Comparison of ENCODE assay signal across 8 cellular contexts in genomic region chr3:71444028-71444860, GRCh38.
A peak's percentile ranks its signal among the peaks of the same experiment; 100 is the strongest.
DNase-seq lines count a peak whose midpoint lies in the region; ATAC-seq, FAIRE-seq and TF ChIP-seq lines count a peak whose summit lies in the region.

No MANE protein-coding gene starts in this region.

- no peak overlapping the region for H3K18ac ChIP-seq in H1 (ENCODE audit: extremely low read depth, low read length)

- H3K23me2 ChIP-seq in H1 (ENCODE audit: low read depth, low read length) = no peaks in the 10 kb centered on the region

- no peak overlapping the region for H3K27ac ChIP-seq in H1 (ENCODE audit: low read depth, low read length)
- peak overlapping the region; percentile 39 for H3K27ac ChIP-seq in parathyroid adenoma

- H3K9me3 ChIP-seq in H1 (ENCODE audit: insufficient read depth in 2 of 2, low read depth in 1 of 2, low read length in 1 of 2) (no peaks in the 10 kb centered on the region), parathyroid adenoma (ENCODE audit: control insufficient read depth, low read length) (no peaks in the 10 kb centered on the region)

- no peaks in the 10 kb centered on the region for H3K9me3 Mint-ChIP-seq in activated CD4-positive, alpha-beta T cell treated with anti-CD3 and anti-CD28 coated beads for 36 hours (ENCODE audit: low read depth)

- POLR2A ChIA-PET in activated CD4-positive, alpha-beta T cell treated with anti-CD3 and anti-CD28 coated beads for 36 hours (lab: Charles Lee) = interaction anchor here (0.5 to 1.0 kb wide), 2 partner anchors 15 to 25 kb away, joined by 3 to 4 read pairs; no protein-coding TSS in a partner anchor
- POLR2A ChIA-PET in H1 (lab: Charles Lee; ENCODE audit: partially characterized antibody) = no interaction called here

- H3K36me3 ChIP-seq in H1 (ENCODE audit: control insufficient read depth in 2 of 4, insufficient read depth in 4 of 4, low read length in 3 of 4) (no peaks in the 10 kb centered on the region), parathyroid adenoma (ENCODE audit: control insufficient read depth, insufficient read depth, low read length) (no peaks in the 10 kb centered on the region)

- no peak overlapping the region for H3K9ac ChIP-seq in H1 (replicated peaks in 1 of 4; ENCODE audit: extremely low read depth in 1 of 4, low read depth in 3 of 4, low read length in 3 of 4)
- no peak overlapping the region for H3K9ac ChIP-seq in parathyroid adenoma

- 0 out of 2 replicates have a peak overlapping the region, but pooled peaks have one; percentile 48 for H4K8ac ChIP-seq in H1 (ENCODE audit: extremely low read depth, insufficient read depth, low read length)

- peak overlapping the region; percentile 96 for H3K27ac Mint-ChIP-seq in activated CD4-positive, alpha-beta T cell treated with anti-CD3 and anti-CD28 coated beads for 36 hours

- CTCF ChIA-PET in activated CD4-positive, alpha-beta T cell treated with anti-CD3 and anti-CD28 coated beads for 36 hours (lab: Charles Lee) = interaction anchor here (0.6 to 3.1 kb wide), 10 partner anchors 8 to 137 kb away, joined by 3 to 12 read pairs (median 4); no protein-coding TSS in a partner anchor
- CTCF ChIA-PET in H1 (lab: Charles Lee; ENCODE audit: partially characterized antibody) = interaction anchor here (0.7 kb wide), 1 partner anchor 11 kb away, joined by 3 read pairs; no protein-coding TSS in a partner anchor

- H3K79me1 ChIP-seq in H1 (ENCODE audit: low read depth, low read length) = 0 out of 2 replicates have a peak, but pooled peaks cover 4% of the 10 kb centered on the region

- H3K4me3 ChIP-seq in H1 (ENCODE audit: extremely low read depth in 1 of 4, insufficient read depth in 2 of 4, low read depth in 3 of 4, low read length in 4 of 4) (no peak overlapping the region), parathyroid adenoma (ENCODE audit: low read depth, low read length) (peak overlapping the region; percentile 0)

- ATAC-seq in GM21528 (IDR thresholded peaks at IDR 0.05; ENCODE audit: low FRiP score, unreplicated experiment) = peak; percentile 95
- peak; percentile 59 for ATAC-seq in activated CD4-positive, alpha-beta T cell treated with anti-CD3 and anti-CD28 coated beads for 36 hours

- peak; percentile 72 for DNase-seq in EL
- peak; percentile 29 for DNase-seq in HTR-8/SVneo (ENCODE audit: insufficient read length, low spot score)
- peak; percentile 76 for DNase-seq in activated CD4-positive, alpha-beta T cell treated with anti-CD3 and anti-CD28 coated beads for 36 hours
- DNase-seq in H1 (ENCODE audit: low read depth in 1 of 2, low spot score in 2 of 2) = no peak
- no peak for DNase-seq in NCI-H128 (lab: John Stamatoyannopoulos, UW; ENCODE audit: unreplicated experiment)
- DNase-seq in NCI-H82 (lab: John Stamatoyannopoulos, UW) = no peak

- H3K4me2 ChIP-seq in H1 (ENCODE audit: insufficient read depth in 1 of 2, low read depth in 2 of 2, low read length in 2 of 2) = no peak overlapping the region
- no peak overlapping the region for H3K4me2 ChIP-seq in parathyroid adenoma (ENCODE audit: low read length)

- H3K27me3 ChIP-seq in H1 (replicated peaks in 1 of 4; ENCODE audit: control insufficient read depth in 3 of 4, extremely low read depth in 1 of 4, insufficient read depth in 3 of 4, low read length in 3 of 4) (no peaks in the 10 kb centered on the region), parathyroid adenoma (ENCODE audit: control insufficient read depth, insufficient read depth, low read length) (no peaks in the 10 kb centered on the region)

- peak overlapping the region; percentile 57 for H3K4me3 Mint-ChIP-seq in activated CD4-positive, alpha-beta T cell treated with anti-CD3 and anti-CD28 coated beads for 36 hours

- H3K56ac ChIP-seq in H1 (replicated peaks; ENCODE audit: insufficient read length, low read depth, low read length) = no peak overlapping the region

- no peak for TF ChIP-seq POLR2A in H1 (IDR thresholded peaks at IDR 0.05; ENCODE audit: control extremely low read depth in 1 of 2, low read depth in 2 of 2, low read length in 2 of 2)

- H4K91ac ChIP-seq in H1 (replicated peaks; ENCODE audit: insufficient read length, low read length) = no peak overlapping the region

- TF ChIP-seq EP300 in H1 (IDR thresholded peaks at IDR 0.05; ENCODE audit: borderline replicate concordance in 1 of 2, low read depth in 2 of 2, low read length in 2 of 2) = no peak

- no peak overlapping the region for H4K5ac ChIP-seq in H1 (ENCODE audit: insufficient read length, low read depth, low read length)

- H2AFZ ChIP-seq in H1 (ENCODE audit: low read length) = no peak overlapping the region
- no peak overlapping the region for H2AFZ ChIP-seq in parathyroid adenoma

- no peak overlapping the region for H3K23ac ChIP-seq in H1 (ENCODE audit: insufficient read length)

- H3K36me3 Mint-ChIP-seq in activated CD4-positive, alpha-beta T cell treated with anti-CD3 and anti-CD28 coated beads for 36 hours (ENCODE audit: low read depth) = peaks cover 10% of the 10 kb centered on the region

- WGBS in H1 (ENCODE audit: extremely low coverage in 1 of 2, insufficient coverage in 1 of 2, insufficient read length in 1 of 2, insufficient replicate concordance in 2 of 2, low coverage in 1 of 2, low lambda C conversion rate in 2 of 2, missing lambda C conversion rate in 1 of 2), 2 experiments = 90% methylated on average over 17 of the region's 17 CpGs; no CpG with 5 or more reads in 1 of the 2 experiments

- no peak for TF ChIP-seq CTCF in H1 (IDR thresholded peaks at IDR 0.05; ENCODE audit: control extremely low read depth in 1 of 3, insufficient read depth in 1 of 3, low read depth in 1 of 3, low read length in 3 of 3)
- TF ChIP-seq CTCF in parathyroid adenoma (IDR thresholded peaks at IDR 0.05) = no peak

- H2BK5ac ChIP-seq in H1 (ENCODE audit: low read depth, low read length) = peak overlapping the region; percentile 20; the same call in 1 of the 2 replicates

- H2AK5ac ChIP-seq in H1 (ENCODE audit: low read depth, low read length) = peak overlapping the region; percentile 77

- no peak overlapping the region for H2BK120ac ChIP-seq in H1 (replicated peaks; ENCODE audit: low read depth, low read length)

- H2BK12ac ChIP-seq in H1 (ENCODE audit: low read depth, low read length) = 0 out of 2 replicates have a peak overlapping the region, but pooled peaks have one; percentile 7

- FAIRE-seq in HTR-8/SVneo (lab: Jason Lieb, UNC) (no peak), H1 (lab: Jason Lieb, UNC) (no peak)

- peaks cover 97% of the 10 kb centered on the region for H3K4me1 Mint-ChIP-seq in activated CD4-positive, alpha-beta T cell treated with anti-CD3 and anti-CD28 coated beads for 36 hours

- no peak overlapping the region for H3K4ac ChIP-seq in H1 (replicated peaks; ENCODE audit: insufficient read length, low read depth, low read length)

- H3K79me2 ChIP-seq in H1 (ENCODE audit: control insufficient read depth in 1 of 2, insufficient read depth in 2 of 2, low read length in 2 of 2) (no peaks in the 10 kb centered on the region), parathyroid adenoma (peaks cover 2% of the 10 kb centered on the region)

- no peaks in the 10 kb centered on the region for H4K20me1 ChIP-seq in H1 (replicated peaks in 1 of 2; ENCODE audit: control insufficient read depth in 1 of 2, insufficient read depth in 2 of 2, low read length in 2 of 2)

- TF ChIP-seq RAD21 in H1 (IDR thresholded peaks at IDR 0.05 in 1 of 2, conservative IDR thresholded peaks at IDR 0.05 in 1 of 2; ENCODE audit: low read depth in 2 of 2, low read length in 2 of 2) = no peak

- H3K4me1 ChIP-seq in H1 (replicated peaks in 1 of 4; ENCODE audit: control insufficient read depth in 3 of 4, insufficient read depth in 4 of 4, low read length in 3 of 4) (0 out of 7 replicates have a peak, but pooled peaks cover 0 to 2% (median 0%) of the 10 kb centered on the region in 4 experiments), parathyroid adenoma (peaks cover 7% of the 10 kb centered on the region)

- no peak overlapping the region for H3K14ac ChIP-seq in H1 (ENCODE audit: insufficient read length)

- no peaks in the 10 kb centered on the region for H3K27me3 Mint-ChIP-seq in activated CD4-positive, alpha-beta T cell treated with anti-CD3 and anti-CD28 coated beads for 36 hours

- intact Hi-C loops in activated CD4-positive, alpha-beta T cell treated with anti-CD3 and anti-CD28 coated beads for 36 hours (cut with DNase I, micrococcal nuclease) = loop anchor here (1.0 to 5.0 kb wide), 4 partner anchors 17 to 138 kb away; partner anchors contain the start of gene FOXP1 (in 1 of the 2)

- no peak overlapping the region for H2BK15ac ChIP-seq in H1 (ENCODE audit: low read length)

- H2BK20ac ChIP-seq in H1 (ENCODE audit: low read length) = no peak overlapping the region

TF ChIP-seq in H1, 55 proteins besides CTCF, POLR2A, EP300 and RAD21:
- TF ChIP-seq ASH2L (IDR thresholded peaks at IDR 0.05; ENCODE audit: low read length) (no peak), KDM1A (IDR thresholded peaks at IDR 0.05; ENCODE audit: borderline replicate concordance, low read length) (no peak), POLR2AphosphoS5 (IDR thresholded peaks at IDR 0.05; ENCODE audit: low read depth, low read length) (no peak), CTBP2 (IDR thresholded peaks at IDR 0.05; ENCODE audit: borderline replicate concordance, insufficient read depth, insufficient read length, low read length) (no peak), EZH2 (IDR thresholded peaks at IDR 0.05; ENCODE audit: low read depth, low read length, severe bottlenecking) (no peak), SP1 (IDR thresholded peaks at IDR 0.05; ENCODE audit: low read depth, low read length) (no peak), EGR1 (IDR thresholded peaks at IDR 0.05; ENCODE audit: borderline replicate concordance, low read depth, low read length) (no peak), CBX5 (IDR thresholded peaks at IDR 0.05; ENCODE audit: low read depth, low read length) (no peak), HDAC2 (IDR thresholded peaks at IDR 0.05; ENCODE audit: borderline replicate concordance in 1 of 2, low read depth in 2 of 2, low read length in 2 of 2) (no peak), RBBP5 (IDR thresholded peaks at IDR 0.05; ENCODE audit: borderline replicate concordance, low read depth, low read length) (no peak), PHF8 (conservative IDR thresholded peaks at IDR 0.05; ENCODE audit: low read depth, low read length) (no peak), POU5F1 (IDR thresholded peaks at IDR 0.05; ENCODE audit: low read depth, low read length) (no peak)

Comparison
In these comparisons a context has a peak if more than half of its experiments do, and no peak if none do; other contexts are left out.
1. DNase-seq: peak in EL (single experiment), HTR-8/SVneo (single experiment) and activated CD4-positive, alpha-beta T cell treated with anti-CD3 and anti-CD28 coated beads for 36 hours (single experiment); none in H1 (0 of 2), NCI-H128 (single experiment) and NCI-H82 (single experiment).